11 cellular contexts compared by ENCODE assay signal in the genomic region with DNA sequence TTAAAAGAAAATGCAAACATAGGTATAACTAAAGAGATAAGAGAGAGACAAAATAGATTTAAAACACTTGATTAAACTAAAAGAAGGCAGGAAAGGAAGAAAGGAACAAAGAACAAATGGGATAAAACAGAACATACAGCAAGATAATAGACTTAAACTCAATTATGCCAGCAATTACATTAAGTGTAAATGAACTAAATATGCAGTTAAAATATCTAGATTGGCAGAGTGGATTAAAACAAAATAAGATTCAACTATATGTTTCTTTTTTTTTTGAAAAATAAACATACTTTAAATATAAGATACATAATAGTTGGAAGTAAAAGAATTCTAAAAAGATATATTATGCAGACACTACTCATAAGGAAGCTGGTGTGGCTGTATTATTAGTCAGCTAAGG.
"Had no signal": no experiment of that assay in that cellular context is flagged by ENCODE, and none has a peak within 500 bp of the region (broad histone marks: within the 10 kb centered on the region; RNA-seq: fewer than 3 reads in every experiment).

No MANE protein-coding gene starts in this region.

- H3K9me3 ChIP-seq: HAP-1 had no signal

- H3K36me3 ChIP-seq: HAP-1 had no signal

- H3K27ac ChIP-seq: GM23248 had no signal

- FAIRE-seq: H1, H54 had no signal

- H3K4me2 ChIP-seq: GM23338 had no signal

- H2AFZ ChIP-seq: GM23248, GM23338 had no signal

- H3K4me3 ChIP-seq: GM23248, GM23338, HAP-1 had no signal

- H3K4me1 ChIP-seq: HAP-1 had no signal

- DNase-seq: GM23248, GOT3, H7, H9, HCEC 1CT, HFFc6 had no signal

- H3K9ac ChIP-seq: GM23248 had no signal

- ATAC-seq: GM23338, HCT116 had no signal
